ENCODE assay signal across 15 cellular contexts in the genomic region with DNA sequence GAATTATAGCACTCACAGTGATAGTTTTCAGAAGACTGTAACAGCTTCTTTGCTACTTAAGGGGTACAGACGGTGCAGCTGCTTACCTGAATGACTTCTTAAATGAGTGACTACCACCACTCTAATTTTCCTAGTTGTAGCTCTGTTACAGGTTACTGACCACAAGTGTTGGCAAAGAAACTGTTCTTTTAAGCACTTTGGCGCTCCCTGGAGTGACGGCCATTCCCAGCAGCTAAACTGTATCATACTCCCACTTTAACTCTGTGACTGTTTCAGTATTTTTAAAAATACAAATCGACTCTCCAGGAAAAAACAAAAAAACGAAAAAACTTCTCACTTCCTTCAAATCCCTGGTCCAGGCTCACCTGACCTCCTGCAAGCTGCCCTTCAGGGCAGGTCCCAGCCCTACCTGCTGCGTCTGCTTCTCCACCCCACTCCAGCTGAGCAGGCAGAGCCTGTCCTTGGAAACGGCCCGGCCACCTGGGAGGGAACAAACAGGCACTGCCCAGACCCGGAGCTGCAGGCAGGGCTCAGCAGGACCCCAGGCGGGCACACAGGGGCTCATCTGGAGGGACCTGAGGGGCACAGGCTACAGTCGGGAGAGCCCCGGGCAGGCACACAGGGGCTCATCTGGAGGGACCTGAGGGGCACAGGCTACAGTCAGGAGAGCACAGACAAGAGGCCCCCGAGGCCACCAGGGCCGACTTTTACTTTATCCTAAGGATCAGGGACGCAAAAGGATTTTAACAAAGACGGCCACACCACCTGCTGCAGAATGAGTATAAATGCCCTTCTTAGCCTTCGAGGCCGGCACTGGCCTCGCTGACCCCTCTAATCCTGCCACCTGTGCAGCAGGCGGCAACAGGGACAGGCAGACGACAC. TPM values are rescaled to one million over a fixed set of nuclear protein-coding genes. Genes with fewer than 3 reads are reported as not detected.
DNase-seq lines count a peak whose midpoint lies in the region; ATAC-seq, FAIRE-seq and TF ChIP-seq lines count a peak whose summit lies in the region.
"Had no signal": no experiment of that assay in that cellular context is flagged by ENCODE, and none has a peak within 500 bp of the region (broad histone marks: within the 10 kb centered on the region; RNA-seq: fewer than 3 reads in every experiment).

No MANE protein-coding gene starts in this region.

- no peak for TF ChIP-seq CTCF in coronary artery (IDR thresholded peaks at IDR 0.05)
- TF ChIP-seq CTCF in omental fat pad (IDR thresholded peaks at IDR 0.05), result no peak
- TF ChIP-seq CTCF in upper lobe of right lung (IDR thresholded peaks at IDR 0.05), result no peak

- H3K4me3 ChIP-seq in coronary artery (no peak overlapping the region), upper lobe of right lung (no peak overlapping the region)

- DNase-seq in cardiac septum (ENCODE audit: low spot score), result peak; percentile 55
- DNase-seq in left cardiac atrium, result no peak
- DNase-seq in coronary artery (ENCODE audit: low spot score), result peak; percentile 62
- DNase-seq in omental fat pad (ENCODE audit: low spot score), result peak; percentile 14
- peak; percentile 64 for DNase-seq in upper lobe of right lung
- no peak for DNase-seq in NCI-H1694 (lab: John Stamatoyannopoulos, UW)
- no peak for DNase-seq in GM12892 (ENCODE audit: insufficient read length)
- DNase-seq: activated CD8-positive, alpha-beta memory T cell treated with anti-CD3 and anti-CD28 coated beads, Interleukin-2, amount 10 ng/mL, durations not matched to agents 7 days and 5 days; erythroblast; glutamatergic neuron; Kasumi-1; NCI-H1436 treated with DMSO at 0.1 percent for 48 hours; NCI-H510A; stimulated activated CD4-positive, alpha-beta T cell treated with anti-CD3 and anti-CD28 coated beads, Interleukin-1b, Interleukin-23, amount 100 ng/mL, for 48 hours had no signal

- H3K4me1 ChIP-seq in upper lobe of right lung, result no peaks in the 10 kb centered on the region

- peaks cover 20% of the 10 kb centered on the region for H3K36me3 ChIP-seq in upper lobe of right lung

- H3K27ac ChIP-seq in coronary artery (no peak overlapping the region), upper lobe of right lung (no peak overlapping the region)

- ATAC-seq in left cardiac atrium (no peak), omental fat pad (ENCODE audit: low FRiP score) (no peak), upper lobe of right lung (peak; percentile 30), GM21390 (IDR thresholded peaks at IDR 0.05; ENCODE audit: unreplicated experiment) (no peak)
- ATAC-seq: activated CD8-positive, alpha-beta memory T cell treated with anti-CD3 and anti-CD28 coated beads, Interleukin-2, amount 10 ng/mL, durations not matched to agents 7 days and 5 days had no signal

- H3K27me3 ChIP-seq in upper lobe of right lung, result no peaks in the 10 kb centered on the region

- TF ChIP-seq POLR2A in GM12892 (IDR thresholded peaks at IDR 0.05; ENCODE audit: low read depth, low read length), result no peak

- peaks cover 21% of the 10 kb centered on the region for H3K9me3 ChIP-seq in upper lobe of right lung

- no peak for FAIRE-seq in GM12892 (lab: Jason Lieb, UNC)

- intact Hi-C loops in cardiac septum (cut with DNase I) (no loop called here), left cardiac atrium (cut with DNase I) (loop anchor here in 1 of 2 donors (5.0 kb wide), 1 partner anchor 50 kb away; no protein-coding TSS in a partner anchor), upper lobe of right lung (cut with DNase I) (no loop called here)

RNA-seq across cellular contexts. Expression of a gene that starts 24.5 kb away (rescaled TPM):
- total RNA-seq in cardiac septum, result 23.5 TPM
- 10 to 100 TPM; 31.5 to 31.9 TPM for total RNA-seq in left cardiac atrium
- 100 to 1,000 TPM in 2 of 4 donors, 10 to 100 TPM in 2; 69.4 to 176 (median 103) TPM for total RNA-seq in omental fat pad
- 59.5 TPM for total RNA-seq in upper lobe of right lung
- polyA plus RNA-seq in GM12892 (2012; ENCODE audit: missing spikeins), result 20.1 TPM

RNA-seq across cellular contexts. Expression of a gene that starts 37.5 kb away (rescaled TPM):
- total RNA-seq in cardiac septum (7.9 TPM), left cardiac atrium (1 to 10 TPM; 9.4 TPM), omental fat pad (10 to 100 TPM; 13.2 to 20.1 (median 17.3) TPM), upper lobe of right lung (48.7 TPM)
- 8.9 TPM for polyA plus RNA-seq in GM12892 (2012; ENCODE audit: missing spikeins)

Comparison
In these comparisons a context has a peak if more than half of its experiments do, and no peak if none do; other contexts are left out.
1. DNase-seq: peak in cardiac septum (single experiment), coronary artery (single experiment), omental fat pad (single experiment) and upper lobe of right lung (single experiment); none in left cardiac atrium (single experiment), NCI-H1694 (single experiment) and GM12892 (single experiment).